Comparison of ENCODE assay signal across 1 cellular context in genomic region chr10:112053895-112054294, GRCh38.
TF ChIP-seq lines count a peak whose summit lies in the region.

No MANE protein-coding gene starts in this region.

TF ChIP-seq in HepG2, 621 proteins besides CTCF, POLR2A, EP300 and RAD21 (continued from another document):
- TF ChIP-seq RBM39 (IDR thresholded peaks at IDR 0.05; ENCODE audit: low read depth, low read length, poor library complexity, severe bottlenecking) (no peak), NR2F6 (IDR thresholded peaks at IDR 0.05) (peak; percentile 90), NR2F6 (CRISPR knock-in tag; IDR thresholded peaks at IDR 0.05) (peak; percentile 41; the same call in 1 of the 2 replicates), RARA (CRISPR knock-in tag; IDR thresholded peaks at IDR 0.05) (0 out of 2 replicates have a peak, but pooled peaks have one; percentile 43), FOXO1 (CRISPR knock-in tag; IDR thresholded peaks at IDR 0.05) (no peak), NR2F2 (IDR thresholded peaks at IDR 0.05; ENCODE audit: borderline replicate concordance, low read depth) (peak; percentile 80), ZNF180 (CRISPR knock-in tag; IDR thresholded peaks at IDR 0.05; ENCODE audit: borderline replicate concordance, low read depth) (no peak), ATF7 (IDR thresholded peaks at IDR 0.05) (peak; percentile 46), ATF7 (CRISPR knock-in tag; IDR thresholded peaks at IDR 0.05) (no peak), SOX13 (IDR thresholded peaks at IDR 0.05) (no peak), SOX13 (CRISPR knock-in tag; conservative IDR thresholded peaks at IDR 0.05 in 1 of 2, IDR thresholded peaks at IDR 0.05 in 1 of 2) (peak in 1 of 2 experiments; percentile 34; a peak in 1 of 4 replicates), RXRA (CRISPR knock-in tag; IDR thresholded peaks at IDR 0.05) (peak; percentile 46; the same call in 1 of the 2 replicates), IKZF4 (CRISPR knock-in tag; IDR thresholded peaks at IDR 0.05; ENCODE audit: borderline replicate concordance, low read depth, not compliant biosample characterization) (no peak), FOXA1 (IDR thresholded peaks at IDR 0.05) (no peak), FOXA1 (CRISPR knock-in tag; IDR thresholded peaks at IDR 0.05) (peak; percentile 40; the same call in 1 of the 2 replicates), KMT2A (CRISPR knock-in tag; IDR thresholded peaks at IDR 0.05) (no peak), ZNF747 (CRISPR knock-in tag; IDR thresholded peaks at IDR 0.05; ENCODE audit: borderline replicate concordance) (no peak), KDM3A (CRISPR knock-in tag; IDR thresholded peaks at IDR 0.05; ENCODE audit: low read depth) (no peak), ZSCAN22 (CRISPR knock-in tag; IDR thresholded peaks at IDR 0.05) (no peak), FOXJ3 (CRISPR knock-in tag; IDR thresholded peaks at IDR 0.05; ENCODE audit: borderline replicate concordance) (0 out of 2 replicates have a peak, but pooled peaks have one; percentile 18), GATAD1 (CRISPR knock-in tag; IDR thresholded peaks at IDR 0.05) (no peak), SP4 (CRISPR knock-in tag; IDR thresholded peaks at IDR 0.05) (no peak), SRSF4 (IDR thresholded peaks at IDR 0.05; ENCODE audit: low read depth, low read length, poor library complexity, severe bottlenecking) (no peak), AGO2 (optimal IDR thresholded peaks at IDR 0.05; ENCODE audit: low read depth, low read length) (no peak), HHEX (CRISPR knock-in tag; IDR thresholded peaks at IDR 0.05) (peak; percentile 46; the same call in 1 of the 2 replicates), PAWR (CRISPR knock-in tag; IDR thresholded peaks at IDR 0.05; ENCODE audit: borderline replicate concordance) (no peak), SCMH1 (CRISPR knock-in tag; IDR thresholded peaks at IDR 0.05; ENCODE audit: borderline replicate concordance) (no peak)
- TF ChIP-seq, protein P1, sequence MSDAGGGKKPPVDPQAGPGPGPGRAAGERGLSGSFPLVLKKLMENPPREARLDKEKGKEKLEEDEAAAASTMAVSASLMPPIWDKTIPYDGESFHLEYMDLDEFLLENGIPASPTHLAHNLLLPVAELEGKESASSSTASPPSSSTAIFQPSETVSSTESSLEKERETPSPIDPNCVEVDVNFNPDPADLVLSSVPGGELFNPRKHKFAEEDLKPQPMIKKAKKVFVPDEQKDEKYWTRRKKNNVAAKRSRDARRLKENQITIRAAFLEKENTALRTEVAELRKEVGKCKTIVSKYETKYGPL (CRISPR knock-in tag; IDR thresholded peaks at IDR 0.05) = no peak
- TF ChIP-seq, protein P2, sequence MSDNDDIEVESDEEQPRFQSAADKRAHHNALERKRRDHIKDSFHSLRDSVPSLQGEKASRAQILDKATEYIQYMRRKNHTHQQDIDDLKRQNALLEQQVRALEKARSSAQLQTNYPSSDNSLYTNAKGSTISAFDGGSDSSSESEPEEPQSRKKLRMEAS (IDR thresholded peaks at IDR 0.05) = no peak
